17 cellular contexts compared by ENCODE assay signal in genomic region chr5:113060410-113061025, GRCh38.
DNase-seq lines count a peak whose midpoint lies in the region; ATAC-seq, FAIRE-seq and TF ChIP-seq lines count a peak whose summit lies in the region.
"Had no signal": no experiment of that assay in that cellular context is flagged by ENCODE, and none has a peak within 500 bp of the region (broad histone marks: within the 10 kb centered on the region; RNA-seq: fewer than 3 reads in every experiment).

No MANE protein-coding gene starts in this region.

- H3K4me1 ChIP-seq in HepG2 (ENCODE audit: insufficient read depth, low read length) (no peaks in the 10 kb centered on the region), right lobe of liver (peaks cover 0 to 6% (median 0%) of the 10 kb centered on the region in 4 donors), K562 (replicated peaks in 1 of 2; ENCODE audit: control insufficient read depth in 2 of 2, insufficient read depth in 2 of 2, low read length in 2 of 2) (no peaks in the 10 kb centered on the region), mesenchymal stem cell (ENCODE audit: control insufficient read depth, insufficient read depth, low read depth, low read length) (peaks cover 28% of the 10 kb centered on the region), HAP-1 (peaks cover 12% of the 10 kb centered on the region)
- H3K4me1 ChIP-seq: Peyer's patch had no signal

- TF ChIP-seq RAD21 in HepG2 (CRISPR knock-in tag; IDR thresholded peaks at IDR 0.05), result no peak
- TF ChIP-seq RAD21 in K562 (CRISPR knock-in tag; conservative IDR thresholded peaks at IDR 0.05 in 1 of 2, IDR thresholded peaks at IDR 0.05 in 1 of 2), result no peak

- no peak for ATAC-seq in HepG2
- no peak for ATAC-seq in right lobe of liver
- ATAC-seq in K562, result no peak; the same call in 2 of the 3 replicates
- no peak for ATAC-seq in GM21447 (IDR thresholded peaks at IDR 0.05; ENCODE audit: unreplicated experiment)
- ATAC-seq: GM12878 had no signal

- in situ Hi-C loops in HepG2 (cut with HindIII; ENCODE audit: extremely low pct_ligation_motif_present, low pct_unique_long_range_greater_than_20kb) (no loop called here), K562 (cut with MboI) (no loop called here), HAP-1 (cut with MboI; ENCODE audit: low sequenced_read_pairs) (no loop called here)

- no peak overlapping the region for H2BK15ac ChIP-seq in mesenchymal stem cell (ENCODE audit: low read depth, poor library complexity, severe bottlenecking)

- no TSS peak for BruUV-seq in HepG2 (replicated peaks; lab: Mats Ljungman, UMichigan)
- no TSS peak for BruUV-seq in K562 (replicated peaks; lab: Mats Ljungman, UMichigan)

- H3K9me3 ChIP-seq in HepG2 (ENCODE audit: low read length), result no peaks in the 10 kb centered on the region
- H3K9me3 ChIP-seq in right lobe of liver, result no peaks in the 10 kb centered on the region
- H3K9me3 ChIP-seq in K562 (replicated peaks; ENCODE audit: control insufficient read depth, insufficient read depth, low read depth, low read length), result no peaks in the 10 kb centered on the region
- no peaks in the 10 kb centered on the region for H3K9me3 ChIP-seq in mesenchymal stem cell (ENCODE audit: control insufficient read depth, low read length)
- H3K9me3 ChIP-seq in HAP-1, result no peaks in the 10 kb centered on the region
- H3K9me3 ChIP-seq: Peyer's patch had no signal

- FAIRE-seq in HepG2 (lab: Jason Lieb, UNC), result no peak
- no peak for FAIRE-seq in K562 (lab: Jason Lieb, UNC)
- FAIRE-seq in frontal cortex (lab: Jason Lieb, UNC), result no peak
- FAIRE-seq: A204.1, GM12878 had no signal

- peak overlapping the region; percentile 28 for H2AK5ac ChIP-seq in mesenchymal stem cell (ENCODE audit: low read length, severe bottlenecking)

- peak overlapping the region in 1 of 2 experiments; percentile 84 for H3K23ac ChIP-seq in mesenchymal stem cell (ENCODE audit: low read length in 2 of 2)

- H4K91ac ChIP-seq in mesenchymal stem cell (ENCODE audit: low read length), result no peak overlapping the region

- no peak overlapping the region for H2BK5ac ChIP-seq in mesenchymal stem cell (ENCODE audit: low read depth, low read length, poor library complexity, severe bottlenecking)

- H3K36me3 ChIP-seq in HepG2 (replicated peaks in 1 of 2; ENCODE audit: control insufficient read depth in 1 of 2, insufficient read depth in 2 of 2, low read length in 2 of 2) (no peaks in the 10 kb centered on the region), right lobe of liver (peaks cover 0 to 60% (median 3%) of the 10 kb centered on the region in 4 donors), K562 (ENCODE audit: control insufficient read depth, insufficient read depth, low read length) (no peaks in the 10 kb centered on the region), mesenchymal stem cell (ENCODE audit: control insufficient read depth in 1 of 2, insufficient read depth in 2 of 2, low read depth in 1 of 2, low read length in 2 of 2) (peaks cover 11 to 41% of the 10 kb centered on the region in 2 experiments), HAP-1 (replicated peaks) (no peaks in the 10 kb centered on the region)
- H3K36me3 ChIP-seq: Peyer's patch had no signal

- H3K9ac ChIP-seq in HepG2 (ENCODE audit: insufficient read depth, low read depth, low read length), result no peak overlapping the region
- H3K9ac ChIP-seq in K562 (ENCODE audit: insufficient read depth in 1 of 2, low read depth in 2 of 2, low read length in 2 of 2), result no peak overlapping the region
- H3K9ac ChIP-seq in mesenchymal stem cell (ENCODE audit: low read length), result no peak overlapping the region

- intact Hi-C loops in HepG2 (cut with micrococcal nuclease; ENCODE audit: unreplicated experiment) (no loop called here), right lobe of liver (cut with DNase I) (no loop called here), K562 (cut with micrococcal nuclease) (no loop called here)

- H2AFZ ChIP-seq in HepG2 (ENCODE audit: low read length), result no peak overlapping the region
- H2AFZ ChIP-seq in K562 (ENCODE audit: low read depth, low read length), result no peak overlapping the region
- H2AFZ ChIP-seq in mesenchymal stem cell (ENCODE audit: low read depth, low read length), result no peak overlapping the region

- H3K79me2 ChIP-seq in HepG2 (ENCODE audit: insufficient read depth, low read length) (no peaks in the 10 kb centered on the region), K562 (ENCODE audit: control insufficient read depth, insufficient read depth, low read length) (no peaks in the 10 kb centered on the region)

- no peaks in the 10 kb centered on the region for H3K9me1 ChIP-seq in K562 (ENCODE audit: control insufficient read depth, insufficient read depth, low read length)

- TF ChIP-seq POLR2A in HepG2 (IDR thresholded peaks at IDR 0.05; ENCODE audit: insufficient read depth in 1 of 2, low read depth in 2 of 2, low read length in 2 of 2) (no peak), right lobe of liver (IDR thresholded peaks at IDR 0.05) (no peak), K562 (conservative IDR thresholded peaks at IDR 0.05) (no peak)

- H4K20me1 ChIP-seq in HepG2 (ENCODE audit: insufficient read depth, low read length) (no peaks in the 10 kb centered on the region), K562 (replicated peaks; ENCODE audit: control insufficient read depth, insufficient read depth, low read length) (no peaks in the 10 kb centered on the region)

- H3K27ac ChIP-seq in HepG2 (ENCODE audit: extremely low read length, insufficient read depth, low read length) (no peak overlapping the region), right lobe of liver (no peak overlapping the region), K562 (ENCODE audit: extremely low read depth, low read depth, low read length) (no peak overlapping the region), mesenchymal stem cell (ENCODE audit: low read length, poor library complexity, severe bottlenecking) (no peak overlapping the region)
- H3K27ac ChIP-seq: Peyer's patch had no signal

- H3K4ac ChIP-seq in mesenchymal stem cell (ENCODE audit: low read depth in 1 of 2, low read length in 2 of 2), result no peak overlapping the region

- H3K4me2 ChIP-seq in HepG2 (ENCODE audit: low read depth, low read length), result no peak overlapping the region
- no peak overlapping the region for H3K4me2 ChIP-seq in K562 (ENCODE audit: insufficient read depth, low read length)
- H3K4me2 ChIP-seq in mesenchymal stem cell (ENCODE audit: low read length, poor library complexity, severe bottlenecking), result no peak overlapping the region

- peak overlapping the region in 1 of 2 experiments; percentile 31 for H3K18ac ChIP-seq in mesenchymal stem cell (ENCODE audit: low read depth in 1 of 2, low read length in 2 of 2)

- H2BK12ac ChIP-seq in mesenchymal stem cell (ENCODE audit: low read length in 2 of 2), result peak overlapping the region in 1 of 2 experiments; percentile 14

- no peak overlapping the region for H2BK120ac ChIP-seq in mesenchymal stem cell (ENCODE audit: low read depth, low read length)

- H4K8ac ChIP-seq in mesenchymal stem cell (ENCODE audit: low read length), result no peak overlapping the region

- 68% methylated on average over 4 of the region's 4 CpGs for WGBS in HepG2 (ENCODE audit: low lambda C conversion rate)
- 94% methylated on average over 2 of the region's 4 CpGs for WGBS in right lobe of liver (ENCODE audit: insufficient coverage, low coverage, low lambda C conversion rate, missing lambda C conversion rate)
- WGBS in K562 (ENCODE audit: insufficient coverage, low coverage, missing lambda C conversion rate), result 42% methylated on average over 4 of the region's 4 CpGs
- 91% methylated on average over 4 of the region's 4 CpGs for WGBS in mesenchymal stem cell

- DNase-seq in HepG2 (ENCODE audit: low spot score) (no peak), right lobe of liver (no peak), K562 (ENCODE audit: extremely low read depth in 1 of 4, low spot score in 3 of 4) (no peak), mesenchymal stem cell (no peak), HAP-1 (ENCODE audit: low spot score in 2 of 2) (no peak), NCI-H524 treated with DMSO at 0.1 percent for 48 hours (lab: John Stamatoyannopoulos, UW) (no peak), frontal cortex (ENCODE audit: low spot score in 2 of 2) (no peak)
- DNase-seq: CD4-positive, CD25-positive, alpha-beta regulatory T cell; DMS79; NCI-H1436 treated with DMSO at 0.1 percent for 48 hours; NCI-H2081 treated with DMSO at 0.1 percent for 48 hours; NCI-H748 treated with DMSO at 0.1 percent for 48 hours; Peyer's patch; SHP77 treated with DMSO at 0.1 percent for 48 hours had no signal

- peaks cover 3% of the 10 kb centered on the region for H3K79me1 ChIP-seq in mesenchymal stem cell (replicated peaks; ENCODE audit: low read length, poor library complexity, severe bottlenecking)

- POLR2A ChIA-PET in HepG2 (lab: Yijun Ruan, JAX), result no interaction called here
- POLR2A ChIA-PET in K562 (lab: Yijun Ruan, JAX), result interaction anchor here (0.7 to 2.6 kb wide), 4 partner anchors 9 to 20 kb away, joined by 4 to 15 read pairs (median 4); no protein-coding TSS in a partner anchor

- H3K4me3 ChIP-seq in HepG2 (replicated peaks in 1 of 3; ENCODE audit: insufficient read depth in 1 of 3, low read depth in 2 of 3, low read length in 3 of 3), result no peak overlapping the region
- no peak overlapping the region for H3K4me3 ChIP-seq in right lobe of liver
- H3K4me3 ChIP-seq in K562, result no peak overlapping the region
- no peak overlapping the region for H3K4me3 ChIP-seq in mesenchymal stem cell (ENCODE audit: insufficient read depth in 1 of 2, low read depth in 1 of 2, low read length in 2 of 2)
- no peak overlapping the region for H3K4me3 ChIP-seq in HAP-1
- H3K4me3 ChIP-seq: GM12878, Peyer's patch had no signal

- TF ChIP-seq EP300 in HepG2 (IDR thresholded peaks at IDR 0.05; ENCODE audit: low read depth in 2 of 2, low read length in 2 of 2), result no peak
- TF ChIP-seq EP300 in HepG2 (CRISPR knock-in tag; IDR thresholded peaks at IDR 0.05; ENCODE audit: borderline replicate concordance), result no peak
- no peak for TF ChIP-seq EP300 in K562 (IDR thresholded peaks at IDR 0.05; ENCODE audit: low read length)

- TF ChIP-seq CTCF in HepG2 (CRISPR knock-in tag; IDR thresholded peaks at IDR 0.05) (no peak), right lobe of liver (IDR thresholded peaks at IDR 0.05) (no peak), K562 (IDR thresholded peaks at IDR 0.05 in 2 of 3, conservative IDR thresholded peaks at IDR 0.05 in 1 of 3; ENCODE audit: insufficient read depth in 2 of 3, low read depth in 1 of 3, low read length in 3 of 3) (no peak)

- CTCF ChIA-PET in HepG2 (lab: Yijun Ruan, JAX; ENCODE audit: low intra/inter-chr PET ratio, low total read pairs), result no interaction called here
- CTCF ChIA-PET in K562 (lab: Yijun Ruan, JAX; ENCODE audit: low intra/inter-chr PET ratio), result no interaction called here

- no peak overlapping the region for H3K14ac ChIP-seq in mesenchymal stem cell (ENCODE audit: low read length in 2 of 2)

- H3K27me3 ChIP-seq in HepG2 (ENCODE audit: control insufficient read depth in 1 of 2, insufficient read depth in 2 of 2, low read length in 2 of 2) (no peaks in the 10 kb centered on the region), right lobe of liver (no peaks in the 10 kb centered on the region), K562 (ENCODE audit: control insufficient read depth in 2 of 2, insufficient read depth in 2 of 2, low read length in 2 of 2) (peaks cover 5 to 24% of the 10 kb centered on the region in 2 experiments; a peak in 4 of 5 replicates), mesenchymal stem cell (ENCODE audit: control insufficient read depth in 1 of 2, insufficient read depth in 1 of 2, low read length in 2 of 2) (no peaks in the 10 kb centered on the region), HAP-1 (ENCODE audit: low read depth) (no peaks in the 10 kb centered on the region)
- H3K27me3 ChIP-seq: Peyer's patch had no signal

Comparison
In these comparisons a context has a peak if more than half of its experiments do, and no peak if none do; other contexts are left out.
1. Of the 241 proteins assayed by ChIP-seq in both HepG2 and K562: peak only in HepG2: MAFF; only in K562: none; in both: none; in neither: 239; mixed calls (peak in some experiments, not most) for 1.